21 cellular contexts compared by ENCODE assay signal in the genomic region with DNA sequence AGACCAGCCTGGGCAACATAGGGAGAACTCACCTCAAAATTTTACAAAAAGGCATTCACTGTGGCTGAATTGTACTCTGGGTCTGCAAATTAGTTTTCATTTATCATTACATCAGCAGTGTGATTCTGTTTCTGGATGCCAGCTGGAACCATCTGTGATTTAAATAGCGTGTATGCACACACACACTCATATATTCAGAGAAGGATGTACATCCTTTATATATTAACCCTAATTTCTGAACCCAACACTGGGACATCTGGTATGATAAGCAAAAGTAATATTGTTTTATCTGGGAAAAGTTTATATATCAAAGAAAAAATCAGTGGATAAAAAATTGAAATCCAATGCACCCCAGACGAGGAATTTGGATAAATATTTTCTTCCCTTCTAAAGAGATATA. TPM values are rescaled to one million over a fixed set of nuclear protein-coding genes. Genes with fewer than 3 reads are reported as not detected.
"Had no signal": no experiment of that assay in that cellular context is flagged by ENCODE, and none has a peak within 500 bp of the region (broad histone marks: within the 10 kb centered on the region; RNA-seq: fewer than 3 reads in every experiment).

No MANE protein-coding gene starts in this region.

- H3K4me3 ChIP-seq: dorsolateral prefrontal cortex, left lung, right atrium auricular region, skin epidermis, tibial nerve had no signal

- H3K36me3 Mint-ChIP-seq: natural killer cell treated with Interleukin-12 subunit alpha and Interleukin-12 subunit beta and Interleukin-15 and Interleukin-18, amount 100 ng/mL, for 72 hours had no signal

- ATAC-seq: activated CD4-positive, CD25-positive, alpha-beta regulatory T cell treated with anti-CD3 and anti-CD28 coated beads, Interleukin-2, amount 50 U/mL, for 24 hours; left lung had no signal

- H3K27me3 ChIP-seq: right atrium auricular region, tibial nerve had no signal

- H3K27ac Mint-ChIP-seq: activated naive CD8-positive, alpha-beta T cell treated with anti-CD3 and anti-CD28 coated beads, Interleukin-2, amount 50 U/mL, for 24 hours; natural killer cell treated with Interleukin-12 subunit alpha and Interleukin-12 subunit beta and Interleukin-15 and Interleukin-18, amount 100 ng/mL, for 72 hours had no signal

- H3K36me3 ChIP-seq: left lung, right atrium auricular region, tibial nerve had no signal

- H3K27ac ChIP-seq: dorsolateral prefrontal cortex, left lung, right atrium auricular region, skin epidermis had no signal

- H3K9me3 Mint-ChIP-seq: activated naive CD8-positive, alpha-beta T cell treated with anti-CD3 and anti-CD28 coated beads, Interleukin-2, amount 50 U/mL, for 24 hours; natural killer cell treated with Interleukin-12 subunit alpha and Interleukin-12 subunit beta and Interleukin-15 and Interleukin-18, amount 100 ng/mL, for 72 hours had no signal

- H3K4me3 Mint-ChIP-seq: activated naive CD8-positive, alpha-beta T cell treated with anti-CD3 and anti-CD28 coated beads, Interleukin-2, amount 50 U/mL, for 24 hours; natural killer cell treated with Interleukin-12 subunit alpha and Interleukin-12 subunit beta and Interleukin-15 and Interleukin-18, amount 100 ng/mL, for 72 hours had no signal

- H3K9me3 ChIP-seq: left lung, right atrium auricular region, tibial nerve had no signal

- H3K4me1 Mint-ChIP-seq: activated naive CD8-positive, alpha-beta T cell treated with anti-CD3 and anti-CD28 coated beads, Interleukin-2, amount 50 U/mL, for 24 hours had no signal

- DNase-seq: activated CD4-positive, alpha-beta T cell treated with anti-CD3 and anti-CD28 coated beads, Interleukin-2, amount 50 U/mL, for 1 hour; activated CD8-positive, alpha-beta memory T cell treated with anti-CD3 and anti-CD28 coated beads for 24 hours; activated naive CD4-positive, alpha-beta T cell; activated naive CD8-positive, alpha-beta T cell treated with anti-CD3 and anti-CD28 coated beads, Interleukin-2, amount 50 U/mL, for 24 hours; aorta; dorsolateral prefrontal cortex; hippocampal formation; left lung; mammary epithelial cell; occipital lobe; stimulated activated CD4-positive, alpha-beta T cell treated with anti-CD3 and anti-CD28 coated beads, Interleukin-4, amount 100 ng/mL, for 4 hours; stimulated activated CD8-positive, alpha-beta memory T cell treated with anti-CD3 and anti-CD28 coated beads, Interleukin-4, amount 100 ng/mL, for 48 hours; stimulated activated naive CD4-positive, alpha-beta T cell treated with Interleukin-2 at 50 U/mL for 16 hours; substantia nigra had no signal

RNA-seq across cellular contexts. Expression of a gene that starts 33.8 kb away (rescaled TPM):
- total RNA-seq: aorta; dorsolateral prefrontal cortex; kidney; left lung; mammary epithelial cell; natural killer cell treated with Interleukin-12 subunit alpha and Interleukin-12 subunit beta and Interleukin-15 and Interleukin-18, amount 100 ng/mL, for 72 hours; occipital lobe; posterior vena cava; right atrium auricular region; tibial nerve had no signal
- polyA plus RNA-seq: aorta, mammary epithelial cell had no signal
